ENCODE assay signal across 1 cellular context in the genomic region with DNA sequence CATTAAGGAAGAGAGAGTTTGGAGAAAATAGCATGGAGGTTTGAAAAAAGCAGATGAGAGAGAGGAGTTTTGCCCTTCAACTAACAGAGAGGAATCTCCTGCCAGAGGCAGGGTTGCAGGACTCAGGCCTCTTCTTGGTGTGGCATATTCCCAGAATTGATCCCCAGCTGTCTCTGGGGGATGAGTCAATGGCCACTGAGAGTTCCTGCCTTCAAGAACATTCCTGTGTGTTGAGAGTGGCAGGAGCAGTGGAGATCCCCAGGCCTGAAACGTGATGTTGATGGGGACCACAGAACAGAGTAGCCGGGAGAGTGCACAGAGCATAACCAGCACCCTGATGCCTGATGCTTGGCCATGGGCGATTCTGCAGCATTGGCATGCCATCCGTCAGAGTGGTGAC.
TF ChIP-seq lines count a peak whose summit lies in the region.

No MANE protein-coding gene starts in this region.

TF ChIP-seq in A549, 52 proteins besides CTCF, POLR2A, EP300 and RAD21 (continued from another document):
- no peak for TF ChIP-seq ZC3H11A (IDR thresholded peaks at IDR 0.05)
- TF ChIP-seq, protein P1, sequence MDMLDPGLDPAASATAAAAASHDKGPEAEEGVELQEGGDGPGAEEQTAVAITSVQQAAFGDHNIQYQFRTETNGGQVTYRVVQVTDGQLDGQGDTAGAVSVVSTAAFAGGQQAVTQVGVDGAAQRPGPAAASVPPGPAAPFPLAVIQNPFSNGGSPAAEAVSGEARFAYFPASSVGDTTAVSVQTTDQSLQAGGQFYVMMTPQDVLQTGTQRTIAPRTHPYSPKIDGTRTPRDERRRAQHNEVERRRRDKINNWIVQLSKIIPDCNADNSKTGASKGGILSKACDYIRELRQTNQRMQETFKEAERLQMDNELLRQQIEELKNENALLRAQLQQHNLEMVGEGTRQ (IDR thresholded peaks at IDR 0.05) = no peak
- no peak for TF ChIP-seq FOXS1 (CRISPR knock-in tag; IDR thresholded peaks at IDR 0.05)
